Comparison of ENCODE assay signal across 1 cellular context in genomic region chr12:91988076-91988475, GRCh38.
TF ChIP-seq lines count a peak whose summit lies in the region.

No MANE protein-coding gene starts in this region.

TF ChIP-seq in H1, 55 proteins besides CTCF, POLR2A, EP300 and RAD21 (continued from another document):
- TF ChIP-seq HDAC2 (IDR thresholded peaks at IDR 0.05; ENCODE audit: borderline replicate concordance in 1 of 2, low read depth in 2 of 2, low read length in 2 of 2) = no peak
- TF ChIP-seq, protein P1, sequence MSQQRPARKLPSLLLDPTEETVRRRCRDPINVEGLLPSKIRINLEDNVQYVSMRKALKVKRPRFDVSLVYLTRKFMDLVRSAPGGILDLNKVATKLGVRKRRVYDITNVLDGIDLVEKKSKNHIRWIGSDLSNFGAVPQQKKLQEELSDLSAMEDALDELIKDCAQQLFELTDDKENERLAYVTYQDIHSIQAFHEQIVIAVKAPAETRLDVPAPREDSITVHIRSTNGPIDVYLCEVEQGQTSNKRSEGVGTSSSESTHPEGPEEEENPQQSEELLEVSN (IDR thresholded peaks at IDR 0.05) = no peak
- TF ChIP-seq JUN (IDR thresholded peaks at IDR 0.05; ENCODE audit: low read depth, low read length) = no peak
- no peak for TF ChIP-seq TCF12 (IDR thresholded peaks at IDR 0.05; ENCODE audit: low read depth, low read length)
- TF ChIP-seq EGR1 (IDR thresholded peaks at IDR 0.05; ENCODE audit: borderline replicate concordance, low read depth, low read length) = no peak
- TF ChIP-seq RXRA (IDR thresholded peaks at IDR 0.05; ENCODE audit: insufficient read depth, low read depth, low read length) = no peak
